24 cellular contexts compared by ENCODE assay signal in genomic region chr16:5944971-5945370, GRCh38.
"Had no signal": no experiment of that assay in that cellular context is flagged by ENCODE, and none has a peak within 500 bp of the region (broad histone marks: within the 10 kb centered on the region; RNA-seq: fewer than 3 reads in every experiment).

No MANE protein-coding gene starts in this region.

- H3K36me3 ChIP-seq: brain microvascular endothelial cell, colonic mucosa, heart right ventricle, neural progenitor cell, prostate gland, right atrium auricular region, tibial artery, uterus had no signal

- DNase-seq: activated B cell treated with CpG ODN at 0.5 μM for 24 hours; activated CD4-positive, alpha-beta memory T cell treated with anti-CD3 and anti-CD28 coated beads, Interleukin-2, amount 10 ng/mL, durations not matched to agents 7 days and 5 days; activated CD4-positive, alpha-beta T cell treated with anti-CD3 and anti-CD28 coated beads for 48 hours; activated naive CD4-positive, alpha-beta T cell treated with Interleukin-2 at 50 U/mL for 16 hours; activated naive CD8-positive, alpha-beta T cell treated with anti-CD3 and anti-CD28 coated beads, Interleukin-2, amount 10 ng/mL, durations not matched to agents 7 days and 5 days; activated T-cell treated with anti-CD3 and anti-CD28 coated beads, Interleukin-2, amount 50 U/mL, for 1 hour; amygdala; brain microvascular endothelial cell; colonic mucosa; heart right ventricle; mesenchymal stem cell; mucosa of descending colon; naive B cell; stimulated activated CD4-positive, alpha-beta T cell treated with anti-CD3 and anti-CD28 coated beads, Interleukin-12 subunit alpha, Interleukin-12 subunit beta, amount 100 ng/mL, for 4 hours; stimulated activated CD4-positive, alpha-beta T cell treated with anti-CD3 and anti-CD28 coated beads, Interleukin-1b, Interleukin-23, amount 100 ng/mL, for 48 hours; stimulated activated CD8-positive, alpha-beta memory T cell treated with anti-CD3 and anti-CD28 coated beads, Interleukin-4, amount 100 ng/mL, for 48 hours; stimulated activated naive CD4-positive, alpha-beta T cell; tibial artery; uterus had no signal

- H3K4me3 ChIP-seq: colonic mucosa, heart right ventricle, mucosa of descending colon, neural progenitor cell, prostate gland, right atrium auricular region, tibial artery, uterus had no signal

- H3K27me3 ChIP-seq: brain microvascular endothelial cell, colonic mucosa, heart right ventricle, neural progenitor cell, right atrium auricular region, tibial artery, uterus had no signal

- ATAC-seq: activated T-helper 17 cell treated with anti-CD3 and anti-CD28 coated beads, Interleukin-2, amount 50 U/mL, for 72 hours; heart right ventricle; mucosa of descending colon had no signal

- H3K4me1 ChIP-seq: colonic mucosa, heart right ventricle, neural progenitor cell, prostate gland, right atrium auricular region, tibial artery, uterus had no signal

- FAIRE-seq: TTC549 had no signal

- H3K9me3 ChIP-seq: colonic mucosa, prostate gland, uterus had no signal

- H3K27ac ChIP-seq: brain microvascular endothelial cell, colonic mucosa, heart right ventricle, neural progenitor cell, prostate gland, right atrium auricular region, tibial artery, uterus had no signal
